Comparison of ENCODE assay signal across 1 cellular context in the genomic region with DNA sequence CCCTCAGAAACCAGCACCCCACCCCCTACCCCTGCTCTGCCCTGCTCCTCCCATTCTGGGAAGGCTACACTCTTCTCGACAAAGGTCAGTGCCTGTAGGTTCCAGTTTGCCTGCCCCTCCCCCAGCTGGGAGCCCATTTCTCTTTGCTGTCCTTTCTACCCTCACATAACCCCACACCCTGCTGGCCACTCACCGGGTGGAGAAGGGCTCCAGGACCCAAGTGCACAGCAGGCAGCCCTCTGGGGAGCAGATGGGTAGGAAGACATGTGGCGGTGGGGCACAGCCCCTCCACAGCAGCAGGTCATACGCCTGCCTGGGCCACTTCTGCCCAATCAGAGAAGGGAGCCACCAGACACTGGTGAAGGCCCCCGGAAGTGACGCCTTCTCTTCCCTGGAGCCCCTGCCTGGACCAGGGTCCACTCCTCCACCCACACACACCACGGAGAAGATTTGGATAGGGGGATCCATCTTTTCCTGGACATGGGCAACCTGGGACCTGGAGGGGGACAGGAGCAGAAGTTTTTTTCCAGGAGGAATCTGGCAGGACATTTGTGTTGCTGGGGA.
TF ChIP-seq lines count a peak whose summit lies in the region.

Gene THPO (minus strand): TSS at position 326 of the 564 bp plus-strand sequence. CDS start 1,948 bp downstream, outside the sequence.

TF ChIP-seq in liver, 16 proteins besides CTCF, POLR2A, EP300 and RAD21 (continued from another document):
- TF ChIP-seq REST (IDR thresholded peaks at IDR 0.05), result peak; percentile 88
- no peak for TF ChIP-seq FOXA2 (IDR thresholded peaks at IDR 0.05)
- peak; percentile 91 for TF ChIP-seq MAX (IDR thresholded peaks at IDR 0.05)
